ENCODE assay signal across 20 cellular contexts in genomic region chr7:111846900-111847299, GRCh38.
DNase-seq lines count a peak whose midpoint lies in the region; ATAC-seq and TF ChIP-seq lines count a peak whose summit lies in the region.
"Had no signal": no experiment of that assay in that cellular context is flagged by ENCODE, and none has a peak within 500 bp of the region (broad histone marks: within the 10 kb centered on the region; RNA-seq: fewer than 3 reads in every experiment).

No MANE protein-coding gene starts in this region.

- no peak overlapping the region for H3K27ac Mint-ChIP-seq in type B pancreatic cell
- H3K27ac Mint-ChIP-seq: B cell; CD8-positive, alpha-beta T cell had no signal

- peaks cover 49% of the 10 kb centered on the region for H3K36me3 Mint-ChIP-seq in type B pancreatic cell
- H3K36me3 Mint-ChIP-seq: CD8-positive, alpha-beta T cell had no signal

- peaks cover 4% of the 10 kb centered on the region for H3K9me3 Mint-ChIP-seq in type B pancreatic cell
- H3K9me3 Mint-ChIP-seq: CD8-positive, alpha-beta T cell had no signal

- intact Hi-C loops in mucosa of descending colon (cut with DNase I, micrococcal nuclease), result no loop called here

- ATAC-seq in mucosa of descending colon, result peak; percentile 86
- ATAC-seq: CD8-positive, alpha-beta T cell; GM12878 had no signal

- no peaks in the 10 kb centered on the region for H3K27me3 Mint-ChIP-seq in type B pancreatic cell
- H3K27me3 Mint-ChIP-seq: B cell had no signal

- DNase-seq in NOMO-1 treated with DMSO at 0.1 percent for 48 hours (lab: John Stamatoyannopoulos, UW; ENCODE audit: unreplicated experiment) (peak; percentile 30), NOMO-1 treated with dmso at 0.1 percent for 144 hours (lab: John Stamatoyannopoulos, UW; ENCODE audit: unreplicated experiment) (no peak), choroid plexus epithelial cell (ENCODE audit: low read depth) (peak; percentile 37), mucosa of descending colon (no peak), NCI-H1694 (lab: John Stamatoyannopoulos, UW) (no peak), HUDEP-2 (lab: John Stamatoyannopoulos, UW; ENCODE audit: unreplicated experiment in 76 of 76) (no peak), type B pancreatic cell (ENCODE audit: extremely low spot score, unreplicated experiment) (no peak), T1000 (lab: John Stamatoyannopoulos, UW) (no peak)
- DNase-seq: 8988T; Calu3; CD8-positive, alpha-beta T cell; DMS 273 treated with DMSO at 0.1 percent for 48 hours; DMS53; DND-41; EL; GM23248 had no signal

- no peaks in the 10 kb centered on the region for H3K36me3 ChIP-seq in mucosa of descending colon (ENCODE audit: low read depth)
- H3K36me3 ChIP-seq: HAP-1 had no signal

- TF ChIP-seq CTCF in choroid plexus epithelial cell (conservative IDR thresholded peaks at IDR 0.05; ENCODE audit: low read depth, low read length) (no peak), mucosa of descending colon (IDR thresholded peaks at IDR 0.05) (no peak), type B pancreatic cell (conservative IDR thresholded peaks at IDR 0.05) (no peak)

- H3K4me1 ChIP-seq in mucosa of descending colon (ENCODE audit: low read depth), result peaks cover 4% of the 10 kb centered on the region
- H3K4me1 ChIP-seq: HAP-1 had no signal

- H3K4me3 ChIP-seq in choroid plexus epithelial cell (ENCODE audit: low read depth, low read length) (no peak overlapping the region), mucosa of descending colon (no peak overlapping the region)
- H3K4me3 ChIP-seq: BLaER1 treated with 17β-estradiol and CSF1 and Interleukin-3, amounts not matched to agents 10 nM and 100 nM; GM12878; GM23248; HAP-1 had no signal

- no peak overlapping the region for H3K4me3 Mint-ChIP-seq in type B pancreatic cell
- H3K4me3 Mint-ChIP-seq: B cell; CD8-positive, alpha-beta T cell had no signal

- H3K4me1 Mint-ChIP-seq in type B pancreatic cell (ENCODE audit: unreplicated experiment), result peaks cover 5% of the 10 kb centered on the region
- H3K4me1 Mint-ChIP-seq: B cell had no signal

- H3K9me3 ChIP-seq in mucosa of descending colon, result no peaks in the 10 kb centered on the region
- H3K9me3 ChIP-seq: HAP-1 had no signal

Comparison
In these comparisons a context has a peak if more than half of its experiments do, and no peak if none do; other contexts are left out.
1. DNase-seq: peak in NOMO-1 treated with DMSO at 0.1 percent for 48 hours (single experiment) and choroid plexus epithelial cell (single experiment); none in NOMO-1 treated with dmso at 0.1 percent for 144 hours (single experiment), mucosa of descending colon (0 of 3), NCI-H1694 (single experiment), HUDEP-2 (0 of 76), type B pancreatic cell (single experiment) and T1000 (single experiment).